1 cellular context compared by ENCODE assay signal in genomic region chr16:31074073-31074813, GRCh38.
TF ChIP-seq lines count a peak whose summit lies in the region.

ZNF646 (plus strand) TSS chr16:31074422; CDS start chr16:31076325, 1,903 bp downstream.
ZNF668 (minus strand) TSS chr16:31074240; CDS start chr16:31064459, 9,781 bp downstream.

TF ChIP-seq in HepG2, 621 proteins besides CTCF, POLR2A, EP300 and RAD21 (continued from another document and continues in another):
- TF ChIP-seq ZGPAT (CRISPR knock-in tag; IDR thresholded peaks at IDR 0.05) (peak; percentile 84; the same call in 1 of the 2 replicates), ZNF552 (CRISPR knock-in tag; IDR thresholded peaks at IDR 0.05; ENCODE audit: borderline replicate concordance) (no peak; the same call in 1 of the 2 replicates), FOXK2 (IDR thresholded peaks at IDR 0.05) (peak; percentile 91), STAT6 (CRISPR knock-in tag; IDR thresholded peaks at IDR 0.05; ENCODE audit: borderline replicate concordance) (no peak; the same call in 1 of the 2 replicates), NFKB2 (CRISPR knock-in tag; IDR thresholded peaks at IDR 0.05; ENCODE audit: borderline replicate concordance) (peak; percentile 67; the same call in 1 of the 2 replicates), ZNF598 (CRISPR knock-in tag; IDR thresholded peaks at IDR 0.05; ENCODE audit: borderline replicate concordance) (peak; percentile 85), NKX3-1 (CRISPR knock-in tag; IDR thresholded peaks at IDR 0.05) (peak; percentile 90; the same call in 1 of the 2 replicates), IKZF1 (IDR thresholded peaks at IDR 0.05) (no peak), AGO2 (optimal IDR thresholded peaks at IDR 0.05; ENCODE audit: low read depth, low read length) (peak; percentile 97), KDM5A (IDR thresholded peaks at IDR 0.05; ENCODE audit: borderline replicate concordance, low read length) (peak; percentile 97), ZNF576 (CRISPR knock-in tag; IDR thresholded peaks at IDR 0.05) (0 out of 2 replicates have a peak, but pooled peaks have one; percentile 63), ZKSCAN5 (CRISPR knock-in tag; IDR thresholded peaks at IDR 0.05) (no peak), ZNF737 (CRISPR knock-in tag; IDR thresholded peaks at IDR 0.05; ENCODE audit: borderline replicate concordance) (no peak), ZNF790 (CRISPR knock-in tag; IDR thresholded peaks at IDR 0.05; ENCODE audit: borderline replicate concordance) (no peak), ZNF772 (CRISPR knock-in tag; IDR thresholded peaks at IDR 0.05) (no peak; the same call in 1 of the 2 replicates), ZBTB20 (CRISPR knock-in tag; IDR thresholded peaks at IDR 0.05; ENCODE audit: borderline replicate concordance, low read depth) (no peak; the same call in 1 of the 2 replicates), MEF2D (CRISPR knock-in tag; IDR thresholded peaks at IDR 0.05) (peak; percentile 46; the same call in 1 of the 2 replicates), ZNF639 (CRISPR knock-in tag; conservative IDR thresholded peaks at IDR 0.05) (peak; percentile 80), ZNF207 (IDR thresholded peaks at IDR 0.05; ENCODE audit: borderline replicate concordance) (no peak), SSRP1 (CRISPR knock-in tag; IDR thresholded peaks at IDR 0.05) (no peak), ZBTB21 (CRISPR knock-in tag; IDR thresholded peaks at IDR 0.05) (peak; percentile 81), ZBTB8A (CRISPR knock-in tag; IDR thresholded peaks at IDR 0.05; ENCODE audit: borderline replicate concordance, low read depth) (no peak), ZFY (CRISPR knock-in tag; IDR thresholded peaks at IDR 0.05) (no peak), ZNF616 (CRISPR knock-in tag; IDR thresholded peaks at IDR 0.05; ENCODE audit: low read depth) (no peak), CSRNP2 (CRISPR knock-in tag; conservative IDR thresholded peaks at IDR 0.05; ENCODE audit: low read depth) (no peak), NRL (CRISPR knock-in tag; IDR thresholded peaks at IDR 0.05; ENCODE audit: borderline replicate concordance) (peak; percentile 78; the same call in 1 of the 2 replicates), ZNF556 (CRISPR knock-in tag; IDR thresholded peaks at IDR 0.05; ENCODE audit: borderline replicate concordance) (no peak), ELK4 (CRISPR knock-in tag; IDR thresholded peaks at IDR 0.05; ENCODE audit: borderline replicate concordance) (0 out of 2 replicates have a peak, but pooled peaks have one; percentile 8), ZNF766 (CRISPR knock-in tag; IDR thresholded peaks at IDR 0.05; ENCODE audit: borderline replicate concordance) (no peak), ZNF460 (CRISPR knock-in tag; IDR thresholded peaks at IDR 0.05; ENCODE audit: borderline replicate concordance) (no peak), ZNF816 (CRISPR knock-in tag; IDR thresholded peaks at IDR 0.05; ENCODE audit: borderline replicate concordance) (no peak), TFDP2 (CRISPR knock-in tag; IDR thresholded peaks at IDR 0.05) (peak; percentile 71), DZIP1 (CRISPR knock-in tag; IDR thresholded peaks at IDR 0.05) (no peak), ZFP62 (CRISPR knock-in tag; IDR thresholded peaks at IDR 0.05) (no peak), TEF (CRISPR knock-in tag; IDR thresholded peaks at IDR 0.05) (no peak), IRF1 (CRISPR knock-in tag; IDR thresholded peaks at IDR 0.05; ENCODE audit: low read depth) (no peak), ZNF280D (CRISPR knock-in tag; IDR thresholded peaks at IDR 0.05) (peak; percentile 46; the same call in 1 of the 2 replicates), ZNF720 (CRISPR knock-in tag; IDR thresholded peaks at IDR 0.05) (no peak), ZNF317 (CRISPR knock-in tag; IDR thresholded peaks at IDR 0.05) (peak; percentile 42), MTA1 (CRISPR knock-in tag; IDR thresholded peaks at IDR 0.05; ENCODE audit: borderline replicate concordance) (no peak), NAIF1 (CRISPR knock-in tag; IDR thresholded peaks at IDR 0.05; ENCODE audit: borderline replicate concordance) (peak; percentile 87), FOXK1 (CRISPR knock-in tag; IDR thresholded peaks at IDR 0.05; ENCODE audit: borderline replicate concordance, low read depth) (peak; percentile 98), ZNF570 (CRISPR knock-in tag; IDR thresholded peaks at IDR 0.05; ENCODE audit: borderline replicate concordance) (no peak), PITX1 (CRISPR knock-in tag; IDR thresholded peaks at IDR 0.05) (peak; percentile 11; the same call in 1 of the 2 replicates), HIVEP1 (CRISPR knock-in tag; IDR thresholded peaks at IDR 0.05) (peak; percentile 82), ZSCAN22 (CRISPR knock-in tag; IDR thresholded peaks at IDR 0.05) (no peak), ZNF713 (CRISPR knock-in tag; IDR thresholded peaks at IDR 0.05) (no peak), ELF4 (CRISPR knock-in tag; IDR thresholded peaks at IDR 0.05; ENCODE audit: borderline replicate concordance) (peak; percentile 90; the same call in 1 of the 2 replicates), NCOA5 (CRISPR knock-in tag; IDR thresholded peaks at IDR 0.05) (no peak)
